26 cellular contexts compared by ENCODE assay signal in genomic region chr1:119797137-119797536, GRCh38. TPM values are rescaled to one million over a fixed set of nuclear protein-coding genes. Genes with fewer than 3 reads are reported as not detected.
"Had no signal": no experiment of that assay in that cellular context is flagged by ENCODE, and none has a peak within 500 bp of the region (broad histone marks: within the 10 kb centered on the region; RNA-seq: fewer than 3 reads in every experiment).

No MANE protein-coding gene starts in this region.

- H3K36me3 Mint-ChIP-seq: natural killer cell treated with Interleukin-12 subunit alpha and Interleukin-12 subunit beta and Interleukin-15 and Interleukin-18, amount 100 ng/mL, for 72 hours had no signal

- H3K36me3 ChIP-seq: gastrocnemius medialis, heart right ventricle, neutrophil, right lobe of liver, thoracic aorta had no signal

- H3K9me3 ChIP-seq: gastrocnemius medialis, heart right ventricle, mucosa of descending colon, neutrophil, psoas muscle, right lobe of liver, thoracic aorta had no signal

- ATAC-seq: esophagus mucosa; gastrocnemius medialis; heart right ventricle; left lobe of liver; mucosa of descending colon; natural killer cell treated with Interleukin-12 subunit alpha and Interleukin-12 subunit beta and Interleukin-15 and Interleukin-18, amount 100 ng/mL, for 72 hours; psoas muscle; right lobe of liver had no signal

- H3K27ac ChIP-seq: gastrocnemius medialis, heart right ventricle, neutrophil, psoas muscle, right lobe of liver, thoracic aorta had no signal

- H3K9me3 Mint-ChIP-seq: central memory CD8-positive, alpha-beta T cell; natural killer cell treated with Interleukin-12 subunit alpha and Interleukin-12 subunit beta and Interleukin-15 and Interleukin-18, amount 100 ng/mL, for 72 hours had no signal

- H3K27me3 Mint-ChIP-seq: natural killer cell treated with Interleukin-12 subunit alpha and Interleukin-12 subunit beta and Interleukin-15 and Interleukin-18, amount 100 ng/mL, for 72 hours had no signal

- H3K4me1 ChIP-seq: gastrocnemius medialis, psoas muscle had no signal

- DNase-seq: cortex of kidney; effector memory CD4-positive, alpha-beta T cell; gastrocnemius medialis; heart right ventricle; islet precursor cell; mammary epithelial cell; mucosa of descending colon; psoas muscle; retina; right lobe of liver; stimulated activated CD4-positive, alpha-beta T cell treated with anti-CD3 and anti-CD28 coated beads, Interleukin-4, amount 100 ng/mL, for 1 hour; stimulated activated CD8-positive, alpha-beta memory T cell treated with anti-CD3 and anti-CD28 coated beads, Interleukin-4, amount 100 ng/mL, for 48 hours; stimulated activated naive CD4-positive, alpha-beta T cell treated with Interleukin-2 at 50 U/mL for 16 hours; trophoblast cell had no signal

- H3K4me3 ChIP-seq: gastrocnemius medialis, heart right ventricle, mucosa of descending colon, psoas muscle, right lobe of liver, thoracic aorta had no signal

- H3K27ac Mint-ChIP-seq: natural killer cell treated with Interleukin-12 subunit alpha and Interleukin-12 subunit beta and Interleukin-15 and Interleukin-18, amount 100 ng/mL, for 72 hours had no signal

- H3K4me3 Mint-ChIP-seq: central memory CD8-positive, alpha-beta T cell; natural killer cell treated with Interleukin-12 subunit alpha and Interleukin-12 subunit beta and Interleukin-15 and Interleukin-18, amount 100 ng/mL, for 72 hours had no signal

- H3K27me3 ChIP-seq: gastrocnemius medialis, neutrophil, right lobe of liver had no signal

- H3K4me1 Mint-ChIP-seq: central memory CD8-positive, alpha-beta T cell had no signal

RNA-seq across cellular contexts. Expression of gene REG4, which starts 14.1 kb away (rescaled TPM):
- total RNA-seq: esophagus mucosa, fibroblast of villous mesenchyme, gastrocnemius medialis, heart right ventricle, left lobe of liver, lower leg skin, mammary epithelial cell, myocyte, osteoblast, psoas muscle, subcutaneous adipose tissue, urinary bladder had no signal
- polyA plus RNA-seq: heart right ventricle had no signal

RNA-seq across cellular contexts. Expression of gene HMGCS2, which starts 28.4 kb away (rescaled TPM):
- total RNA-seq: fibroblast of villous mesenchyme; mammary epithelial cell; myocyte; natural killer cell treated with Interleukin-12 subunit alpha and Interleukin-12 subunit beta and Interleukin-15 and Interleukin-18, amount 100 ng/mL, for 72 hours; osteoblast had no signal
- polyA plus RNA-seq: mammary epithelial cell had no signal
